Comparison of ENCODE assay signal across 33 cellular contexts in the genomic region with DNA sequence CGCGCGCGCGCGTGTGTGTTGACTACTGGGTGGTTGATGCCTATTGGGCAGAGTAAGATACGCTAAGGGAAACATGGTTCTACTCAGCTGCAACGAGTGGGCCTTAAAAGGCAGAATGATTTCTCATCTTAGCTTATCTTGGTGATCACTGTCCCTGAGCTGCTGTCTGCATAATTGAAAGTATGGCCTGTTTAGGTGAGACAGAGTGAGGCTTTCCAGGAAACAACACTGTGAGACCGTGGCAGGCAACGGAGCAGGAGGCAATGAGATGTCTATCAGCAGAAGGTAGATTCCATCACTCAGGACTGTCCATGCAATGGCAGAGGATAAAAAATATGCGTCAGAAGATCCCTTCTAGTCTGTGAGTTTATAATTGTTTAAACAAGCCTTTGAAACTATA.
"Had no signal": no experiment of that assay in that cellular context is flagged by ENCODE, and none has a peak within 500 bp of the region (broad histone marks: within the 10 kb centered on the region; RNA-seq: fewer than 3 reads in every experiment).

No MANE protein-coding gene starts in this region.

- H3K27me3 ChIP-seq: MG63 had no signal

- H3K4me3 ChIP-seq: MG63 had no signal

- DNase-seq: Karpas-422, Kasumi-1, MG63, MM.1S, MV-4-11, NCI-H1048, NCI-H1092, NCI-H1092 treated with DMSO at 0.1 percent for 48 hours, NCI-H1105, NCI-H1105 treated with DMSO at 0.1 percent for 48 hours, NCI-H1417, NCI-H1417 treated with DMSO at 0.1 percent for 48 hours, NCI-H1436, NCI-H1436 treated with DMSO at 0.1 percent for 48 hours, NCI-H146, NCI-H1694, NCI-H1694 treated with DMSO at 0.1 percent for 48 hours, NCI-H187, NCI-H187 treated with DMSO at 0.1 percent for 48 hours, NCI-H1930, NCI-H2029, NCI-H2029 treated with DMSO at 0.1 percent for 48 hours, NCI-H2081, NCI-H2081 treated with DMSO at 0.1 percent for 48 hours, NCI-H2107, NCI-H2171, NCI-H2171 treated with DMSO at 0.1 percent for 48 hours, NCI-H2227 treated with DMSO at 0.1 percent for 48 hours, NCI-H226, NCI-H345, NCI-H446, NCI-H446 treated with DMSO at 0.1 percent for 48 hours, NCI-H510A had no signal

- H3K36me3 ChIP-seq: MG63 had no signal
